Comparison of ENCODE assay signal across 1 cellular context in genomic region chr15:32698773-32699390, GRCh38.
TF ChIP-seq lines count a peak whose summit lies in the region.

No MANE protein-coding gene starts in this region.

TF ChIP-seq in GM23338, 12 proteins besides CTCF, POLR2A, EP300 and RAD21 (continued from another document):
- TF ChIP-seq, protein P1, sequence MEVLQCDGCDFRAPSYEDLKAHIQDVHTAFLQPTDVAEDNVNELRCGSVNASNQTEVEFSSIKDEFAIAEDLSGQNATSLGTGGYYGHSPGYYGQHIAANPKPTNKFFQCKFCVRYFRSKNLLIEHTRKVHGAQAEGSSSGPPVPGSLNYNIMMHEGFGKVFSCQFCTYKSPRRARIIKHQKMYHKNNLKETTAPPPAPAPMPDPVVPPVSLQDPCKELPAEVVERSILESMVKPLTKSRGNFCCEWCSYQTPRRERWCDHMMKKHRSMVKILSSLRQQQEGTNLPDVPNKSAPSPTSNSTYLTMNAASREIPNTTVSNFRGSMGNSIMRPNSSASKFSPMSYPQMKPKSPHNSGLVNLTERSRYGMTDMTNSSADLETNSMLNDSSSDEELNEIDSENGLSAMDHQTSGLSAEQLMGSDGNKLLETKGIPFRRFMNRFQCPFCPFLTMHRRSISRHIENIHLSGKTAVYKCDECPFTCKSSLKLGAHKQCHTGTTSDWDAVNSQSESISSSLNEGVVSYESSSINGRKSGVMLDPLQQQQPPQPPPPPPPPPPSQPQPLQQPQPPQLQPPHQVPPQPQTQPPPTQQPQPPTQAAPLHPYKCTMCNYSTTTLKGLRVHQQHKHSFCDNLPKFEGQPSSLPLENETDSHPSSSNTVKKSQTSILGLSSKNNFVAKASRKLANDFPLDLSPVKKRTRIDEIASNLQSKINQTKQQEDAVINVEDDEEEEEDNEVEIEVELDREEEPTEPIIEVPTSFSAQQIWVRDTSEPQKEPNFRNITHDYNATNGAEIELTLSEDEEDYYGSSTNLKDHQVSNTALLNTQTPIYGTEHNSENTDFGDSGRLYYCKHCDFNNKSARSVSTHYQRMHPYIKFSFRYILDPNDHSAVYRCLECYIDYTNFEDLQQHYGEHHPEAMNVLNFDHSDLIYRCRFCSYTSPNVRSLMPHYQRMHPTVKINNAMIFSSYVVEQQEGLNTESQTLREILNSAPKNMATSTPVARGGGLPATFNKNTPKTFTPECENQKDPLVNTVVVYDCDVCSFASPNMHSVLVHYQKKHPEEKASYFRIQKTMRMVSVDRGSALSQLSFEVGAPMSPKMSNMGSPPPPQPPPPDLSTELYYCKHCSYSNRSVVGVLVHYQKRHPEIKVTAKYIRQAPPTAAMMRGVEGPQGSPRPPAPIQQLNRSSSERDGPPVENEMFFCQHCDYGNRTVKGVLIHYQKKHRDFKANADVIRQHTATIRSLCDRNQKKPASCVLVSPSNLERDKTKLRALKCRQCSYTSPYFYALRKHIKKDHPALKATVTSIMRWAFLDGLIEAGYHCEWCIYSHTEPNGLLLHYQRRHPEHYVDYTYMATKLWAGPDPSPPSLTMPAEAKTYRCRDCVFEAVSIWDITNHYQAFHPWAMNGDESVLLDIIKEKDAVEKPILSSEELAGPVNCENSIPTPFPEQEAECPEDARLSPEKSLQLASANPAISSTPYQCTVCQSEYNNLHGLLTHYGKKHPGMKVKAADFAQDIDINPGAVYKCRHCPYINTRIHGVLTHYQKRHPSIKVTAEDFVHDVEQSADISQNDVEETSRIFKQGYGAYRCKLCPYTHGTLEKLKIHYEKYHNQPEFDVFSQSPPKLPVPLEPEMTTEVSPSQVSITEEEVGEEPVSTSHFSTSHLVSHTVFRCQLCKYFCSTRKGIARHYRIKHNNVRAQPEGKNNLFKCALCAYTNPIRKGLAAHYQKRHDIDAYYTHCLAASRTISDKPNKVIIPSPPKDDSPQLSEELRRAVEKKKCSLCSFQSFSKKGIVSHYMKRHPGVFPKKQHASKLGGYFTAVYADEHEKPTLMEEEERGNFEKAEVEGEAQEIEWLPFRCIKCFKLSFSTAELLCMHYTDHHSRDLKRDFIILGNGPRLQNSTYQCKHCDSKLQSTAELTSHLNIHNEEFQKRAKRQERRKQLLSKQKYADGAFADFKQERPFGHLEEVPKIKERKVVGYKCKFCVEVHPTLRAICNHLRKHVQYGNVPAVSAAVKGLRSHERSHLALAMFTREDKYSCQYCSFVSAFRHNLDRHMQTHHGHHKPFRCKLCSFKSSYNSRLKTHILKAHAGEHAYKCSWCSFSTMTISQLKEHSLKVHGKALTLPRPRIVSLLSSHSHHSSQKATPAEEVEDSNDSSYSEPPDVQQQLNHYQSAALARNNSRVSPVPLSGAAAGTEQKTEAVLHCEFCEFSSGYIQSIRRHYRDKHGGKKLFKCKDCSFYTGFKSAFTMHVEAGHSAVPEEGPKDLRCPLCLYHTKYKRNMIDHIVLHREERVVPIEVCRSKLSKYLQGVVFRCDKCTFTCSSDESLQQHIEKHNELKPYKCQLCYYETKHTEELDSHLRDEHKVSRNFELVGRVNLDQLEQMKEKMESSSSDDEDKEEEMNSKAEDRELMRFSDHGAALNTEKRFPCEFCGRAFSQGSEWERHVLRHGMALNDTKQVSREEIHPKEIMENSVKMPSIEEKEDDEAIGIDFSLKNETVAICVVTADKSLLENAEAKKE (CRISPR knock-in tag; IDR thresholded peaks at IDR 0.05) = no peak
- TF ChIP-seq ETS1 (IDR thresholded peaks at IDR 0.05) (no peak), ZNF114 (CRISPR knock-in tag; IDR thresholded peaks at IDR 0.05) (no peak), STAT1 (IDR thresholded peaks at IDR 0.05; ENCODE audit: unreplicated experiment) (no peak), CREB1 (CRISPR knock-in tag; IDR thresholded peaks at IDR 0.05; ENCODE audit: low read depth) (no peak), ZNF331 (CRISPR knock-in tag; IDR thresholded peaks at IDR 0.05; ENCODE audit: low read depth) (no peak), JUNB (IDR thresholded peaks at IDR 0.05; ENCODE audit: unreplicated experiment) (no peak), EZH2 (IDR thresholded peaks at IDR 0.05; ENCODE audit: low read depth, unreplicated experiment) (no peak)
- TF ChIP-seq, protein P2, sequence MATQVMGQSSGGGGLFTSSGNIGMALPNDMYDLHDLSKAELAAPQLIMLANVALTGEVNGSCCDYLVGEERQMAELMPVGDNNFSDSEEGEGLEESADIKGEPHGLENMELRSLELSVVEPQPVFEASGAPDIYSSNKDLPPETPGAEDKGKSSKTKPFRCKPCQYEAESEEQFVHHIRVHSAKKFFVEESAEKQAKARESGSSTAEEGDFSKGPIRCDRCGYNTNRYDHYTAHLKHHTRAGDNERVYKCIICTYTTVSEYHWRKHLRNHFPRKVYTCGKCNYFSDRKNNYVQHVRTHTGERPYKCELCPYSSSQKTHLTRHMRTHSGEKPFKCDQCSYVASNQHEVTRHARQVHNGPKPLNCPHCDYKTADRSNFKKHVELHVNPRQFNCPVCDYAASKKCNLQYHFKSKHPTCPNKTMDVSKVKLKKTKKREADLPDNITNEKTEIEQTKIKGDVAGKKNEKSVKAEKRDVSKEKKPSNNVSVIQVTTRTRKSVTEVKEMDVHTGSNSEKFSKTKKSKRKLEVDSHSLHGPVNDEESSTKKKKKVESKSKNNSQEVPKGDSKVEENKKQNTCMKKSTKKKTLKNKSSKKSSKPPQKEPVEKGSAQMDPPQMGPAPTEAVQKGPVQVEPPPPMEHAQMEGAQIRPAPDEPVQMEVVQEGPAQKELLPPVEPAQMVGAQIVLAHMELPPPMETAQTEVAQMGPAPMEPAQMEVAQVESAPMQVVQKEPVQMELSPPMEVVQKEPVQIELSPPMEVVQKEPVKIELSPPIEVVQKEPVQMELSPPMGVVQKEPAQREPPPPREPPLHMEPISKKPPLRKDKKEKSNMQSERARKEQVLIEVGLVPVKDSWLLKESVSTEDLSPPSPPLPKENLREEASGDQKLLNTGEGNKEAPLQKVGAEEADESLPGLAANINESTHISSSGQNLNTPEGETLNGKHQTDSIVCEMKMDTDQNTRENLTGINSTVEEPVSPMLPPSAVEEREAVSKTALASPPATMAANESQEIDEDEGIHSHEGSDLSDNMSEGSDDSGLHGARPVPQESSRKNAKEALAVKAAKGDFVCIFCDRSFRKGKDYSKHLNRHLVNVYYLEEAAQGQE (IDR thresholded peaks at IDR 0.05; ENCODE audit: unreplicated experiment) = no peak
